Comparison of ENCODE assay signal across 1 cellular context in genomic region chr2:238027591-238028415, GRCh38.
A peak's percentile ranks its signal among the peaks of the same experiment; 100 is the strongest.
TF ChIP-seq lines count a peak whose summit lies in the region.

No MANE protein-coding gene starts in this region.

TF ChIP-seq in HepG2, 621 proteins besides CTCF, POLR2A, EP300 and RAD21:
- peak; percentile 36; the same call in 1 of the 2 replicates for TF ChIP-seq SP2 (CRISPR knock-in tag; IDR thresholded peaks at IDR 0.05)
- TF ChIP-seq, protein P1, sequence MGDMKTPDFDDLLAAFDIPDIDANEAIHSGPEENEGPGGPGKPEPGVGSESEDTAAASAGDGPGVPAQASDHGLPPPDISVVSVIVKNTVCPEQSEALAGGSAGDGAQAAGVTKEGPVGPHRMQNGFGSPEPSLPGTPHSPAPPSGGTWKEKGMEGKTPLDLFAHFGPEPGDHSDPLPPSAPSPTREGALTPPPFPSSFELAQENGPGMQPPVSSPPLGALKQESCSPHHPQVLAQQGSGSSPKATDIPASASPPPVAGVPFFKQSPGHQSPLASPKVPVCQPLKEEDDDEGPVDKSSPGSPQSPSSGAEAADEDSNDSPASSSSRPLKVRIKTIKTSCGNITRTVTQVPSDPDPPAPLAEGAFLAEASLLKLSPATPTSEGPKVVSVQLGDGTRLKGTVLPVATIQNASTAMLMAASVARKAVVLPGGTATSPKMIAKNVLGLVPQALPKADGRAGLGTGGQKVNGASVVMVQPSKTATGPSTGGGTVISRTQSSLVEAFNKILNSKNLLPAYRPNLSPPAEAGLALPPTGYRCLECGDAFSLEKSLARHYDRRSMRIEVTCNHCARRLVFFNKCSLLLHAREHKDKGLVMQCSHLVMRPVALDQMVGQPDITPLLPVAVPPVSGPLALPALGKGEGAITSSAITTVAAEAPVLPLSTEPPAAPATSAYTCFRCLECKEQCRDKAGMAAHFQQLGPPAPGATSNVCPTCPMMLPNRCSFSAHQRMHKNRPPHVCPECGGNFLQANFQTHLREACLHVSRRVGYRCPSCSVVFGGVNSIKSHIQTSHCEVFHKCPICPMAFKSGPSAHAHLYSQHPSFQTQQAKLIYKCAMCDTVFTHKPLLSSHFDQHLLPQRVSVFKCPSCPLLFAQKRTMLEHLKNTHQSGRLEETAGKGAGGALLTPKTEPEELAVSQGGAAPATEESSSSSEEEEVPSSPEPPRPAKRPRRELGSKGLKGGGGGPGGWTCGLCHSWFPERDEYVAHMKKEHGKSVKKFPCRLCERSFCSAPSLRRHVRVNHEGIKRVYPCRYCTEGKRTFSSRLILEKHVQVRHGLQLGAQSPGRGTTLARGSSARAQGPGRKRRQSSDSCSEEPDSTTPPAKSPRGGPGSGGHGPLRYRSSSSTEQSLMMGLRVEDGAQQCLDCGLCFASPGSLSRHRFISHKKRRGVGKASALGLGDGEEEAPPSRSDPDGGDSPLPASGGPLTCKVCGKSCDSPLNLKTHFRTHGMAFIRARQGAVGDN (CRISPR knock-in tag; IDR thresholded peaks at IDR 0.05), result peak; percentile 19; the same call in 1 of the 2 replicates
- no peak for TF ChIP-seq MXD4 (CRISPR knock-in tag; IDR thresholded peaks at IDR 0.05)
TF ChIP-seq in HepG2: peak in this region for 2.
